Comparison of ENCODE assay signal across 11 cellular contexts in genomic region chr7:23234569-23235296, GRCh38. TPM values are rescaled to one million over a fixed set of nuclear protein-coding genes. Genes with fewer than 3 reads are reported as not detected.
A peak's percentile ranks its signal among the peaks of the same experiment; 100 is the strongest.
DNase-seq lines count a peak whose midpoint lies in the region; ATAC-seq, FAIRE-seq and TF ChIP-seq lines count a peak whose summit lies in the region.
"Had no signal": no experiment of that assay in that cellular context is flagged by ENCODE, and none has a peak within 500 bp of the region (broad histone marks: within the 10 kb centered on the region; RNA-seq: fewer than 3 reads in every experiment).

No MANE protein-coding gene starts in this region.

- H3K27me3 ChIP-seq in osteoblast (ENCODE audit: insufficient read depth, low read length) (no peaks in the 10 kb centered on the region), hepatocyte (no peaks in the 10 kb centered on the region), tibial nerve (no peaks in the 10 kb centered on the region)

- H3K4me3 ChIP-seq in osteoblast (ENCODE audit: insufficient read depth, low read length) (peak overlapping the region; percentile 59), hepatocyte (no peak overlapping the region), tibial nerve (no peak overlapping the region)

- H3K4me2 ChIP-seq in osteoblast (ENCODE audit: insufficient read depth, low read length) (peak overlapping the region; percentile 77), hepatocyte (no peak overlapping the region)

- DNase-seq in NAMALWA (ENCODE audit: low spot score) (peak; percentile 27), osteoblast (ENCODE audit: insufficient read length, low spot score, missing footprints) (no peak), hepatocyte (ENCODE audit: low spot score) (no peak), pons (ENCODE audit: low spot score) (no peak), HTR-8/SVneo (ENCODE audit: insufficient read length, low spot score) (no peak), tibial nerve (ENCODE audit: low spot score in 2 of 2) (no peak)
- DNase-seq: activated CD4-positive, alpha-beta T cell treated with anti-CD3 and anti-CD28 coated beads, Interleukin-2, amount 10 ng/mL, durations not matched to agents 7 days and 5 days; cortex of kidney; NCI-H446 had no signal

- H2AFZ ChIP-seq in osteoblast (ENCODE audit: low read length) = peak overlapping the region; percentile 78
- H2AFZ ChIP-seq in hepatocyte = no peak overlapping the region

- no peak for TF ChIP-seq EP300 in tibial nerve (IDR thresholded peaks at IDR 0.05)

- no peaks in the 10 kb centered on the region for H3K9me3 ChIP-seq in osteoblast (ENCODE audit: low read depth, low read length)
- no peaks in the 10 kb centered on the region for H3K9me3 ChIP-seq in hepatocyte (ENCODE audit: low read depth)
- H3K9me3 ChIP-seq in tibial nerve = no peaks in the 10 kb centered on the region

- H3K27ac ChIP-seq in osteoblast (ENCODE audit: low read depth, low read length) (no peak overlapping the region), hepatocyte (no peak overlapping the region), tibial nerve (peak overlapping the region in 1 of 4 donors; percentile 11)

- H3K36me3 ChIP-seq in osteoblast (ENCODE audit: insufficient read depth, low read length) (no peaks in the 10 kb centered on the region), hepatocyte (replicated peaks; ENCODE audit: insufficient read depth, low read depth) (no peaks in the 10 kb centered on the region), tibial nerve (no peaks in the 10 kb centered on the region)

- FAIRE-seq in HTR-8/SVneo (lab: Jason Lieb, UNC) = no peak

- H3K79me2 ChIP-seq in osteoblast (ENCODE audit: insufficient read depth, low read length) (no peaks in the 10 kb centered on the region), hepatocyte (no peaks in the 10 kb centered on the region)

- H4K20me1 ChIP-seq in osteoblast (ENCODE audit: insufficient read depth, low read length) (no peaks in the 10 kb centered on the region), hepatocyte (ENCODE audit: insufficient read depth, poor library complexity, severe bottlenecking) (no peaks in the 10 kb centered on the region)

- no peak for TF ChIP-seq CTCF in osteoblast (IDR thresholded peaks at IDR 0.05; ENCODE audit: extremely low read depth, low read depth, low read length)
- TF ChIP-seq CTCF in hepatocyte (IDR thresholded peaks at IDR 0.05; ENCODE audit: poor library complexity) = no peak
- no peak for TF ChIP-seq CTCF in tibial nerve (IDR thresholded peaks at IDR 0.05)

- H3K4me1 ChIP-seq in osteoblast (ENCODE audit: insufficient read depth, low read length) (no peaks in the 10 kb centered on the region), hepatocyte (ENCODE audit: insufficient read depth) (no peaks in the 10 kb centered on the region), tibial nerve (peaks cover 0 to 11% (median 2%) of the 10 kb centered on the region in 4 donors)

- peak; percentile 98 for ATAC-seq in GM18868 (IDR thresholded peaks at IDR 0.05; ENCODE audit: unreplicated experiment)
- ATAC-seq in HG02588 (IDR thresholded peaks at IDR 0.05; ENCODE audit: unreplicated experiment) = peak; percentile 97

- H3K9me2 ChIP-seq in hepatocyte (replicated peaks; ENCODE audit: insufficient read depth) = no peaks in the 10 kb centered on the region

- no peak for TF ChIP-seq POLR2A in tibial nerve (IDR thresholded peaks at IDR 0.05)

- WGBS in hepatocyte (ENCODE audit: low lambda C conversion rate, missing lambda C conversion rate) = 85% methylated on average over 9 of the region's 9 CpGs
- 64 to 68% methylated on average over 9 of the region's 9 CpGs for WGBS in tibial nerve, 2 donors

RNA-seq across cellular contexts. Expression of gene GPNMB, which starts 11.8 kb away (rescaled TPM):
- total RNA-seq in osteoblast (380 and 480 TPM in 2 replicates), hepatocyte (30.5 and 32.1 TPM in 2 replicates), tibial nerve (100 to 1,000 TPM in 1 of 4 donors, 10 to 100 TPM in 3; 47.4 to 156 (median 72.5) TPM)
- 27.9 and 36.3 TPM in 2 replicates for polyA plus RNA-seq in hepatocyte
- total RNA-seq: activated CD4-positive, alpha-beta T cell treated with anti-CD3 and anti-CD28 coated beads, Interleukin-2, amount 10 ng/mL, durations not matched to agents 7 days and 5 days had no signal

RNA-seq across cellular contexts. Expression of gene NUP42, which starts 52.9 kb away (rescaled TPM):
- total RNA-seq in osteoblast = 22.4 and 26.2 TPM in 2 replicates
- total RNA-seq in hepatocyte = 34.6 and 47.9 TPM in 2 replicates
- 21.9 and 23.6 TPM in 2 replicates for polyA plus RNA-seq in hepatocyte
- total RNA-seq in tibial nerve = 10 to 100 TPM; 19.2 to 45.6 (median 35.8) TPM
